ENCODE assay signal across 1 cellular context in genomic region chr6:160973856-160974255, GRCh38.
TF ChIP-seq lines count a peak whose summit lies in the region.

No MANE protein-coding gene starts in this region.

TF ChIP-seq in K562, 482 proteins besides CTCF, POLR2A, EP300 and RAD21 (continued from another document):
- TF ChIP-seq ATF3 (IDR thresholded peaks at IDR 0.05), result no peak
- no peak for TF ChIP-seq ATF3 (CRISPR knock-in tag; conservative IDR thresholded peaks at IDR 0.05)
- TF ChIP-seq ZNF830 (CRISPR knock-in tag; IDR thresholded peaks at IDR 0.05), result no peak
- TF ChIP-seq DNMT1 (IDR thresholded peaks at IDR 0.05), result no peak
- no peak for TF ChIP-seq SMAD4 (CRISPR knock-in tag; conservative IDR thresholded peaks at IDR 0.05)
- no peak for TF ChIP-seq NFIC (IDR thresholded peaks at IDR 0.05)
